ENCODE assay signal across 18 cellular contexts in the genomic region with DNA sequence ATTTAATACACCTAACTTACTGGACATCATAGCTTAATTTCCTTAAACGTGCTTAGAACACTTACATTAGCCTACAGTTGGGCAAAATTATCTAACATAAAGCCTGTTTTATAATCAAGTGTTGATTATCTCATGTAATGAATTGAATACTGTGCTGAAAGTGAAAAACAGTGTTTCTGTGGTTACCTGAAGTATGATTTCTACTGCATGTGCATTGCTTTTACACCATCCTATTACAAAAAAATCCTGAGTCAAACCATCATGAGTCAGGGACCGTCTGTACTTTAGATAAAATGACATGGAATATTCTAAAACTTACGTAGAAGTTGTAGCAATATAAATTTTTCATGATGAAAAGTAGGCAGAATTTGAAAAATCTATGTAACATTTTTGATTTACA. TPM values are rescaled to one million over a fixed set of nuclear protein-coding genes. Genes with fewer than 3 reads are reported as not detected.
DNase-seq lines count a peak whose midpoint lies in the region; ATAC-seq, FAIRE-seq and TF ChIP-seq lines count a peak whose summit lies in the region.
"Had no signal": no experiment of that assay in that cellular context is flagged by ENCODE, and none has a peak within 500 bp of the region (broad histone marks: within the 10 kb centered on the region; RNA-seq: fewer than 3 reads in every experiment).

No MANE protein-coding gene starts in this region.

- H3K79me2 ChIP-seq in osteoblast (ENCODE audit: insufficient read depth, low read length) = peaks cover 64% of the 10 kb centered on the region

- H3K9me3 ChIP-seq in osteoblast (ENCODE audit: low read depth, low read length) = no peaks in the 10 kb centered on the region
- H3K9me3 ChIP-seq: Caco-2 had no signal

- peaks cover 7% of the 10 kb centered on the region for H3K36me3 ChIP-seq in osteoblast (ENCODE audit: insufficient read depth, low read length)

- H3K4me1 Mint-ChIP-seq in activated T-helper 17 cell treated with anti-CD3 and anti-CD28 coated beads, Interleukin-2, amount 50 U/mL, for 72 hours = peaks cover 31% of the 10 kb centered on the region
- peaks cover 15% of the 10 kb centered on the region for H3K4me1 Mint-ChIP-seq in T-helper 2 cell treated with Interferon-gamma antibody and Interleukin-4, amounts not matched to agents 5 μg/mL and 100 μg/mL, for 36 hours (ENCODE audit: low read depth)
- H3K4me1 Mint-ChIP-seq: GM23338 had no signal

- no peaks in the 10 kb centered on the region for H3K27me3 ChIP-seq in osteoblast (ENCODE audit: insufficient read depth, low read length)

- no peak overlapping the region for H3K4me3 ChIP-seq in osteoblast (ENCODE audit: insufficient read depth, low read length)
- H3K4me3 ChIP-seq: GM23338 had no signal

- H3K4me3 Mint-ChIP-seq in activated T-helper 17 cell treated with anti-CD3 and anti-CD28 coated beads, Interleukin-2, amount 50 U/mL, for 72 hours = no peak overlapping the region
- H3K4me3 Mint-ChIP-seq in T-helper 2 cell treated with Interferon-gamma antibody and Interleukin-4, amounts not matched to agents 5 μg/mL and 100 μg/mL, for 36 hours = no peak overlapping the region
- H3K4me3 Mint-ChIP-seq: CD4-positive, alpha-beta T cell; GM23338; HFFc6 had no signal

- no peak for TF ChIP-seq CTCF in osteoblast (IDR thresholded peaks at IDR 0.05; ENCODE audit: extremely low read depth, low read depth, low read length)

- peak; percentile 35 for FAIRE-seq in GM19239 (lab: Jason Lieb, UNC)

- H4K20me1 ChIP-seq in osteoblast (ENCODE audit: insufficient read depth, low read length) = no peaks in the 10 kb centered on the region

- no peak overlapping the region for H3K4me2 ChIP-seq in osteoblast (ENCODE audit: insufficient read depth, low read length)
- H3K4me2 ChIP-seq: GM23338 had no signal

- H2AFZ ChIP-seq in osteoblast (ENCODE audit: low read length) = no peak overlapping the region
- H2AFZ ChIP-seq: GM23338 had no signal

- no peaks in the 10 kb centered on the region for H3K27me3 Mint-ChIP-seq in activated T-helper 17 cell treated with anti-CD3 and anti-CD28 coated beads, Interleukin-2, amount 50 U/mL, for 72 hours
- H3K27me3 Mint-ChIP-seq in T-helper 2 cell treated with Interferon-gamma antibody and Interleukin-4, amounts not matched to agents 5 μg/mL and 100 μg/mL, for 36 hours (ENCODE audit: low read depth) = no peaks in the 10 kb centered on the region
- H3K27me3 Mint-ChIP-seq: CD4-positive, alpha-beta T cell had no signal

- no peaks in the 10 kb centered on the region for H3K9me3 Mint-ChIP-seq in activated T-helper 17 cell treated with anti-CD3 and anti-CD28 coated beads, Interleukin-2, amount 50 U/mL, for 72 hours
- no peaks in the 10 kb centered on the region for H3K9me3 Mint-ChIP-seq in T-helper 2 cell treated with Interferon-gamma antibody and Interleukin-4, amounts not matched to agents 5 μg/mL and 100 μg/mL, for 36 hours
- H3K9me3 Mint-ChIP-seq: CD4-positive, alpha-beta T cell; GM23338; HFFc6 had no signal

- peak; percentile 53 for ATAC-seq in activated T-helper 17 cell treated with anti-CD3 and anti-CD28 coated beads, Interleukin-2, amount 50 U/mL, for 72 hours (replicated peaks)
- ATAC-seq: GM23338, HCT116 had no signal

- DNase-seq in GM19239 (ENCODE audit: insufficient read length, low spot score) (no peak), osteoblast (ENCODE audit: insufficient read length, low spot score, missing footprints) (no peak), H4 (ENCODE audit: low spot score) (no peak), glomerular visceral epithelial cell (ENCODE audit: extremely low spot score) (no peak)
- no peak for DNase-seq in T-helper 2 cell treated with Interferon-gamma antibody and Interleukin-4, amounts not matched to agents 5 μg/mL and 100 μg/mL, for 36 hours (ENCODE audit: low spot score)
- DNase-seq: AML-193; Caco-2; CD4-positive, alpha-beta T cell; DMS153; DMS79; GF-D8; H7; HFFc6; KG1 had no signal

- peaks cover 5% of the 10 kb centered on the region for H3K4me1 ChIP-seq in osteoblast (ENCODE audit: insufficient read depth, low read length)
- H3K4me1 ChIP-seq: Caco-2 had no signal

- peak overlapping the region; percentile 34 for H3K27ac ChIP-seq in osteoblast (ENCODE audit: low read depth, low read length)
- H3K27ac ChIP-seq: C4-2B had no signal

- peaks cover 55% of the 10 kb centered on the region for H3K36me3 Mint-ChIP-seq in activated T-helper 17 cell treated with anti-CD3 and anti-CD28 coated beads, Interleukin-2, amount 50 U/mL, for 72 hours (ENCODE audit: low read depth)
- peaks cover 25% of the 10 kb centered on the region for H3K36me3 Mint-ChIP-seq in T-helper 2 cell treated with Interferon-gamma antibody and Interleukin-4, amounts not matched to agents 5 μg/mL and 100 μg/mL, for 36 hours (ENCODE audit: low read depth)

- H3K27ac Mint-ChIP-seq in activated T-helper 17 cell treated with anti-CD3 and anti-CD28 coated beads, Interleukin-2, amount 50 U/mL, for 72 hours = no peak overlapping the region
- H3K27ac Mint-ChIP-seq in T-helper 2 cell treated with Interferon-gamma antibody and Interleukin-4, amounts not matched to agents 5 μg/mL and 100 μg/mL, for 36 hours = no peak overlapping the region
- H3K27ac Mint-ChIP-seq: CD4-positive, alpha-beta T cell; GM23338; HFFc6 had no signal

RNA-seq across cellular contexts. Expression of a gene that starts 32.8 kb away (rescaled TPM):
- total RNA-seq in activated T-helper 17 cell treated with anti-CD3 and anti-CD28 coated beads, Interleukin-2, amount 50 U/mL, for 72 hours = 10 to 100 TPM; 56.3 to 81.9 TPM
- total RNA-seq in osteoblast = 30.4 and 30.9 TPM in 2 replicates
- total RNA-seq in H4 (2014; rRNA removed; shearing (Covaris generic)) = 11.1 and 12.8 TPM in 2 replicates
